In the genomic region with DNA sequence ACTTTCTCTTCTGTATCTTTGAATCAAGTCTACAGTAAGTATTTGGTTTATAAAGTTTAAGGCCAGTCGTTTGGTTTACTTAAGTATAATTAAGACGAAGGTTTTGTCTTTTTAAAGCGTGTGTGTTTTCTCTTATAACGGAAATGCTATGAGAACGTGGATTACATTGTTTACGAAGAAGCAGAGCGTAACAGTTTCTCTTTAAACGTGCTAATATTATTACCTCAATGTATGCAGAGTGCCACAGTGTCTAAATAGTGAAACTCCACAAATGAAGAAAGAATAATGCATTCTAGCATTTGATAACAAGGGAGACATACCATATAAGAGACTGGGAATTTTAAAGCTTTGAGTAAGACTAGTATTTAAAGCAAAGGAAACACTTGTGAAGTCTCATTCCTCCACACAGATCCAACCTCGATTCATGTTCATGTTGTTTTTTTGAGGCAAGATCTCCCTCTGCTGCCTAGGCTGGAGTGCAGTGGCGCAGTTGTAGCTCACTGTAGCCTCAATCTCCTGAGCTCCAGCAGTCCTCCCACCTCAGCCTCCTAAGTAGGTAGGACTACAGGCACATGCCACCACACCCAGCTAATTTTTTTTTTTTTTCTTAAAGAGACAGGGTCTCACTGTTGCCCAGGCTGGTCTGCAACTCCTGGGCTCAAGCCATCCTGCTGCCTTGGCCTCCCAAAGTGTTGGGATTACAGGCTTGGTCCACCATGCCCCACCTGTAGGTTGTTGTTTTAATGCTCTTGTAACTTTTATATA, we compare ENCODE assay signal across 8 cellular contexts. TPM values are rescaled to one million over a fixed set of nuclear protein-coding genes. Genes with fewer than 3 reads are reported as not detected.
DNase-seq lines count a peak whose midpoint lies in the region; ATAC-seq and TF ChIP-seq lines count a peak whose summit lies in the region.

No MANE protein-coding gene starts in this region.

- peaks cover 44% of the 10 kb centered on the region for H3K4me1 Mint-ChIP-seq in activated T-cell treated with anti-CD3 and anti-CD28 coated beads, Interleukin-2, amount 50 U/mL, for 72 hours (ENCODE audit: low read depth)

- H3K4me3 ChIP-seq in retinal pigment epithelial cell (ENCODE audit: low read length), result peak overlapping the region; percentile 75

- peak overlapping the region; percentile 94 for H3K27ac Mint-ChIP-seq in activated T-cell treated with anti-CD3 and anti-CD28 coated beads, Interleukin-2, amount 50 U/mL, for 72 hours

- peak; percentile 16 for DNase-seq in NCI-H510A treated with DMSO at 0.1 percent for 48 hours (lab: John Stamatoyannopoulos, UW)
- no peak for DNase-seq in NCI-H510A (lab: John Stamatoyannopoulos, UW)
- peak; percentile 50 for DNase-seq in NCI-H460 (ENCODE audit: extremely low read depth, low read depth)
- peak; percentile 33 to 50 for DNase-seq in activated T-cell treated with anti-CD3 and anti-CD28 coated beads, Interleukin-2, amount 50 U/mL, for 72 hours
- DNase-seq in foreskin melanocyte, result peak; percentile 48
- no peak for DNase-seq in retinal pigment epithelial cell (ENCODE audit: low read depth)
- no peak for DNase-seq in NCI-H2107 treated with DMSO at 0.1 percent for 48 hours (lab: John Stamatoyannopoulos, UW; ENCODE audit: unreplicated experiment)

- ATAC-seq in activated T-cell treated with anti-CD3 and anti-CD28 coated beads, Interleukin-2, amount 50 U/mL, for 72 hours (replicated peaks in 1 of 2), result peak; percentile 7 to 9
- ATAC-seq in HG03460 (IDR thresholded peaks at IDR 0.05; ENCODE audit: unreplicated experiment), result no peak

- peak overlapping the region; percentile 87 to 99 for H3K4me3 Mint-ChIP-seq in activated T-cell treated with anti-CD3 and anti-CD28 coated beads, Interleukin-2, amount 50 U/mL, for 72 hours

- H3K9me3 Mint-ChIP-seq in activated T-cell treated with anti-CD3 and anti-CD28 coated beads, Interleukin-2, amount 50 U/mL, for 72 hours, result no peaks in the 10 kb centered on the region

- H3K36me3 Mint-ChIP-seq in activated T-cell treated with anti-CD3 and anti-CD28 coated beads, Interleukin-2, amount 50 U/mL, for 72 hours (ENCODE audit: insufficient read depth in 2 of 2), result peaks cover 4 to 8% of the 10 kb centered on the region in 2 donors

- no peak for TF ChIP-seq CTCF in retinal pigment epithelial cell (conservative IDR thresholded peaks at IDR 0.05; ENCODE audit: low read depth, low read length)

- no peaks in the 10 kb centered on the region for H3K27me3 Mint-ChIP-seq in activated T-cell treated with anti-CD3 and anti-CD28 coated beads, Interleukin-2, amount 50 U/mL, for 72 hours (ENCODE audit: low read depth)

RNA-seq across cellular contexts. Expression of a gene that starts 1.6 kb away (rescaled TPM):
- total RNA-seq in NCI-H460 (2014; rRNA removed; shearing (Covaris generic)), result 6.7 and 8.3 TPM in 2 replicates
- polyA plus RNA-seq in NCI-H460 (2014; cell fraction: nucleus; rRNA removed), result 5.2 TPM in 2 replicates
- total RNA-seq in activated T-cell treated with anti-CD3 and anti-CD28 coated beads, Interleukin-2, amount 50 U/mL, for 72 hours, result 10 to 100 TPM; 10.3 to 11.3 TPM

RNA-seq across cellular contexts. Expression of a gene that starts 47.3 kb away (rescaled TPM):
- total RNA-seq in NCI-H460 (2014; rRNA removed; shearing (Covaris generic)), result 108 and 115 TPM in 2 replicates
- polyA plus RNA-seq in NCI-H460 (2014; cell fraction: nucleus; rRNA removed), result 87.3 and 95.9 TPM in 2 replicates
- total RNA-seq in activated T-cell treated with anti-CD3 and anti-CD28 coated beads, Interleukin-2, amount 50 U/mL, for 72 hours, result 100 to 1,000 TPM; 103 to 130 TPM

Comparison
In these comparisons a context has a peak if more than half of its experiments do, and no peak if none do; other contexts are left out.
1. DNase-seq: peak in NCI-H510A treated with DMSO at 0.1 percent for 48 hours (single experiment), NCI-H460 (single experiment), activated T-cell treated with anti-CD3 and anti-CD28 coated beads, Interleukin-2, amount 50 U/mL, for 72 hours (2 of 2) and foreskin melanocyte (single experiment); none in NCI-H510A (single experiment), retinal pigment epithelial cell (single experiment) and NCI-H2107 treated with DMSO at 0.1 percent for 48 hours (single experiment).